ENCODE assay signal across 11 cellular contexts in the genomic region with DNA sequence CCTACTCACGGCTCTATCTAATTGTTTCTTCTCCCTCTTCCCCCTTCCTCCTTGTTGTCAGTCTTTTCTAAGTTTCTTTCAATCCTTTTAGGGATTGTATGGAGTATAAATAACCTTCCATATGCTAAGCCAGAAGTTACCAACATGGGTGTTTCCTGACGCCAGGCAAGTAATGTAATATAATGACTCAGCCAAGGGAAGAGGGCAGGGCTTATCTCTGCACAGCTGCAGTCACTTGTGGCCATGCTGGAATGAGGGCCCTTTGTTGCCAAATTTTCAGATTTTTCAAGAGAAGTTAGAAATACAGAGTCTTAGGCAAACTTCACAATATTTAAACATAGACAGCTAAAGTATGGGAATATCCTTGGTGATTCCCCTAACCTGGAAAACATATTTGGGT.
DNase-seq lines count a peak whose midpoint lies in the region; ATAC-seq, FAIRE-seq and TF ChIP-seq lines count a peak whose summit lies in the region.
"Had no signal": no experiment of that assay in that cellular context is flagged by ENCODE, and none has a peak within 500 bp of the region (broad histone marks: within the 10 kb centered on the region; RNA-seq: fewer than 3 reads in every experiment).

No MANE protein-coding gene starts in this region.

- no peak overlapping the region for H3K4me3 ChIP-seq in astrocyte (ENCODE audit: insufficient read depth, low read depth, low read length)

- no peaks in the 10 kb centered on the region for H3K36me3 ChIP-seq in astrocyte (ENCODE audit: insufficient read depth, low read length)

- H2AFZ ChIP-seq in astrocyte (ENCODE audit: low read depth, low read length) = no peak overlapping the region

- no peaks in the 10 kb centered on the region for H3K36me3 Mint-ChIP-seq in astrocyte (ENCODE audit: low read depth, unreplicated experiment)
- H3K36me3 Mint-ChIP-seq in nephron progenitor cell (ENCODE audit: low read depth) = no peaks in the 10 kb centered on the region

- FAIRE-seq in astrocyte (lab: Jason Lieb, UNC) = no peak
- FAIRE-seq: A204.1, GM19239, TTC549 had no signal

- H3K27ac Mint-ChIP-seq in astrocyte (ENCODE audit: unreplicated experiment) (peak overlapping the region; percentile 68), nephron progenitor cell (peak overlapping the region; percentile 65)

- DNase-seq in DMS79 treated with DMSO at 0.1 percent for 48 hours (lab: John Stamatoyannopoulos, UW) (peak; percentile 7), DMS79 (lab: John Stamatoyannopoulos, UW) (no peak), MV-4-11 (lab: John Stamatoyannopoulos, UW) (peak; percentile 88), astrocyte (ENCODE audit: low read depth) (peak; percentile 84), nephron progenitor cell (no peak)

- H3K27me3 Mint-ChIP-seq in astrocyte (ENCODE audit: low read depth, unreplicated experiment) = no peaks in the 10 kb centered on the region
- no peaks in the 10 kb centered on the region for H3K27me3 Mint-ChIP-seq in nephron progenitor cell (ENCODE audit: low read depth, poor library complexity)

- H3K4me2 ChIP-seq in astrocyte (ENCODE audit: low read length) = peak overlapping the region; percentile 30

- no peaks in the 10 kb centered on the region for H3K9me3 ChIP-seq in astrocyte (ENCODE audit: insufficient read depth, low read depth, low read length)

- no peaks in the 10 kb centered on the region for H4K20me1 ChIP-seq in astrocyte (ENCODE audit: insufficient read depth, low read length)

- TF ChIP-seq CTCF in astrocyte (IDR thresholded peaks at IDR 0.05; ENCODE audit: insufficient read depth, low read depth, low read length) = no peak
- TF ChIP-seq CTCF in nephron progenitor cell (IDR thresholded peaks at IDR 0.05) = no peak

- H3K4me1 ChIP-seq in astrocyte (ENCODE audit: insufficient read depth, low read length) = peaks cover 3% of the 10 kb centered on the region

- H3K79me2 ChIP-seq in astrocyte (ENCODE audit: insufficient read depth, low read length) = no peaks in the 10 kb centered on the region

- H3K27me3 ChIP-seq in astrocyte (ENCODE audit: insufficient read depth, low read length) = no peaks in the 10 kb centered on the region

- H3K4me1 Mint-ChIP-seq in astrocyte (ENCODE audit: low read depth, unreplicated experiment) = peaks cover 14% of the 10 kb centered on the region
- peaks cover 56% of the 10 kb centered on the region for H3K4me1 Mint-ChIP-seq in nephron progenitor cell

- H3K4me3 Mint-ChIP-seq in astrocyte (ENCODE audit: unreplicated experiment) = no peak overlapping the region
- no peak overlapping the region for H3K4me3 Mint-ChIP-seq in nephron progenitor cell

- H3K27ac ChIP-seq in astrocyte (ENCODE audit: low read depth, low read length) = no peak overlapping the region

- ATAC-seq in HG03469 (IDR thresholded peaks at IDR 0.05; ENCODE audit: unreplicated experiment) (no peak), GM18511 (IDR thresholded peaks at IDR 0.05; ENCODE audit: unreplicated experiment) (no peak), HG02852 (IDR thresholded peaks at IDR 0.05; ENCODE audit: unreplicated experiment) (no peak)

- H3K9me3 Mint-ChIP-seq in astrocyte (ENCODE audit: unreplicated experiment) (no peaks in the 10 kb centered on the region), nephron progenitor cell (no peaks in the 10 kb centered on the region)

- no peak overlapping the region for H3K9ac ChIP-seq in astrocyte (ENCODE audit: low read length)

Comparison
In these comparisons a context has a peak if more than half of its experiments do, and no peak if none do; other contexts are left out.
1. DNase-seq: peak in DMS79 treated with DMSO at 0.1 percent for 48 hours (single experiment), MV-4-11 (single experiment) and astrocyte (single experiment); none in DMS79 (single experiment) and nephron progenitor cell (single experiment).